In genomic region chr12:39647383-39647782, GRCh38 we compare ENCODE assay signal across 23 cellular contexts. TPM values are rescaled to one million over a fixed set of nuclear protein-coding genes. Genes with fewer than 3 reads are reported as not detected.
"Had no signal": no experiment of that assay in that cellular context is flagged by ENCODE, and none has a peak within 500 bp of the region (broad histone marks: within the 10 kb centered on the region; RNA-seq: fewer than 3 reads in every experiment).

No MANE protein-coding gene starts in this region.

- H3K27me3 ChIP-seq: brain microvascular endothelial cell, dorsolateral prefrontal cortex had no signal

- DNase-seq: activated CD4-positive, alpha-beta memory T cell treated with anti-CD3 and anti-CD28 coated beads, Interleukin-2, amount 10 ng/mL, durations not matched to agents 7 days and 5 days; activated CD4-positive, alpha-beta T cell treated with anti-CD3 and anti-CD28 coated beads for 4 hours; activated CD4-positive, alpha-beta T cell treated with anti-CD3 and anti-CD28 coated beads, Interleukin-2, amount 10 ng/mL, durations not matched to agents 7 days and 5 days; activated CD4-positive, alpha-beta T cell treated with anti-CD3 and anti-CD28 coated beads, Interleukin-2, amount 50 U/mL, for 4 hours; activated CD4-positive, CD25-positive, alpha-beta regulatory T cell; activated CD4-positive, CD25-positive, alpha-beta regulatory T cell treated with anti-CD3 and anti-CD28 coated beads, Interleukin-2, amount 50 U/mL, for 72 hours; activated effector memory CD4-positive, alpha-beta T cell treated with Interleukin-2 at 50 U/mL for 16 hours; activated gamma-delta T cell treated with Interleukin-2 at 50 U/mL for 16 hours; activated naive CD4-positive, alpha-beta T cell treated with anti-CD3 and anti-CD28 coated beads, Interleukin-2, amount 50 U/mL, for 16 hours; activated naive CD4-positive, alpha-beta T cell treated with Interleukin-2 at 50 U/mL for 16 hours; activated T-cell treated with anti-CD3 and anti-CD28 coated beads, Interleukin-2, amount 50 U/mL, for 4 hours; amniotic stem cell; anterior cingulate cortex; brain microvascular endothelial cell; dorsolateral prefrontal cortex; effector memory CD4-positive, alpha-beta T cell; endodermal cell; head of caudate nucleus; T-helper 2 cell had no signal

- H3K4me3 ChIP-seq: coronary artery, dorsolateral prefrontal cortex had no signal

- FAIRE-seq: astrocyte, bronchial epithelial cell had no signal

- H3K27ac ChIP-seq: brain microvascular endothelial cell, coronary artery, dorsolateral prefrontal cortex had no signal

- H3K36me3 ChIP-seq: brain microvascular endothelial cell had no signal

RNA-seq across cellular contexts. Expression of gene ABCD2, which starts 27.8 kb away (rescaled TPM):
- total RNA-seq: bronchial epithelial cell, endodermal cell, epithelial cell of proximal tubule had no signal
